ENCODE assay signal across 21 cellular contexts in genomic region chr15:95261546-95261945, GRCh38.
"Had no signal": no experiment of that assay in that cellular context is flagged by ENCODE, and none has a peak within 500 bp of the region (broad histone marks: within the 10 kb centered on the region; RNA-seq: fewer than 3 reads in every experiment).

No MANE protein-coding gene starts in this region.

- H3K4me1 ChIP-seq: prostate gland had no signal

- H3K36me3 Mint-ChIP-seq: WTC11 had no signal

- H3K9me3 Mint-ChIP-seq: activated CD8-positive, alpha-beta T cell treated with anti-CD3 and anti-CD28 coated beads for 36 hours; activated T-helper 17 cell treated with anti-CD3 and anti-CD28 coated beads, Interleukin-2, amount 50 U/mL, for 72 hours; dendritic cell treated with granulocyte-macrophage colony-stimulating factor and Interleukin-4, amounts not matched to agents 40 ng/mL and 50 ng/mL, for 4 days; neural crest cell; stimulated activated naive CD8-positive, alpha-beta T cell treated with anti-CD3 and anti-CD28 coated beads, Interleukin-15, Interleukin-2, amounts not matched to agents 100 ng/mL and 50 ng/mL, for 24 hours; WTC11 had no signal

- H3K27ac ChIP-seq: prostate gland, SJCRH30, suprapubic skin had no signal

- ATAC-seq: activated CD4-positive, alpha-beta T cell treated with anti-CD3 and anti-CD28 coated beads for 36 hours; activated CD8-positive, alpha-beta T cell treated with anti-CD3 and anti-CD28 coated beads for 36 hours; activated T-helper 17 cell treated with anti-CD3 and anti-CD28 coated beads, Interleukin-2, amount 50 U/mL, for 72 hours; left lobe of liver; WTC11 had no signal

- H3K27me3 ChIP-seq: right atrium auricular region, SJCRH30, suprapubic skin had no signal

- H3K4me1 Mint-ChIP-seq: activated CD4-positive, alpha-beta T cell treated with anti-CD3 and anti-CD28 coated beads for 36 hours; activated T-helper 17 cell treated with anti-CD3 and anti-CD28 coated beads, Interleukin-2, amount 50 U/mL, for 72 hours had no signal

- H3K4me3 Mint-ChIP-seq: activated CD4-positive, alpha-beta T cell treated with anti-CD3 and anti-CD28 coated beads for 36 hours; activated CD8-positive, alpha-beta T cell treated with anti-CD3 and anti-CD28 coated beads for 36 hours; activated T-helper 17 cell treated with anti-CD3 and anti-CD28 coated beads, Interleukin-2, amount 50 U/mL, for 72 hours; dendritic cell treated with granulocyte-macrophage colony-stimulating factor and Interleukin-4, amounts not matched to agents 40 ng/mL and 50 ng/mL, for 4 days; neural crest cell; stimulated activated naive CD8-positive, alpha-beta T cell treated with anti-CD3 and anti-CD28 coated beads, Interleukin-15, Interleukin-2, amounts not matched to agents 100 ng/mL and 50 ng/mL, for 24 hours; WTC11 had no signal

- H3K9me3 ChIP-seq: prostate gland, right atrium auricular region, suprapubic skin had no signal

- H3K27ac Mint-ChIP-seq: activated CD4-positive, alpha-beta T cell treated with anti-CD3 and anti-CD28 coated beads for 36 hours; activated CD8-positive, alpha-beta T cell treated with anti-CD3 and anti-CD28 coated beads for 36 hours; activated T-helper 17 cell treated with anti-CD3 and anti-CD28 coated beads, Interleukin-2, amount 50 U/mL, for 72 hours; dendritic cell treated with granulocyte-macrophage colony-stimulating factor and Interleukin-4, amounts not matched to agents 40 ng/mL and 50 ng/mL, for 4 days; stimulated activated naive CD8-positive, alpha-beta T cell treated with anti-CD3 and anti-CD28 coated beads, Interleukin-15, Interleukin-2, amounts not matched to agents 100 ng/mL and 50 ng/mL, for 24 hours; WTC11 had no signal

- H3K4me3 ChIP-seq: prostate gland, right atrium auricular region, SJCRH30, suprapubic skin had no signal

- H3K36me3 ChIP-seq: prostate gland, right atrium auricular region, SJCRH30, suprapubic skin had no signal

- DNase-seq: activated CD4-positive, alpha-beta T cell treated with anti-CD3 and anti-CD28 coated beads for 36 hours; activated CD8-positive, alpha-beta T cell treated with anti-CD3 and anti-CD28 coated beads for 36 hours; activated naive CD4-positive, alpha-beta T cell treated with Interleukin-2 at 50 U/mL for 16 hours; activated T-cell treated with anti-CD3 and anti-CD28 coated beads, Interleukin-2, amount 50 U/mL, for 1 hour; aorta; cerebellar nuclear complex; effector memory CD4-positive, alpha-beta T cell; head of caudate nucleus; kidney; SJCRH30; stimulated activated CD4-positive, alpha-beta T cell treated with anti-CD3 and anti-CD28 coated beads, Interleukin-2, amount 100 ng/mL, for 24 hours; T-helper 2 cell had no signal
